Comparison of ENCODE assay signal across 11 cellular contexts in the genomic region with DNA sequence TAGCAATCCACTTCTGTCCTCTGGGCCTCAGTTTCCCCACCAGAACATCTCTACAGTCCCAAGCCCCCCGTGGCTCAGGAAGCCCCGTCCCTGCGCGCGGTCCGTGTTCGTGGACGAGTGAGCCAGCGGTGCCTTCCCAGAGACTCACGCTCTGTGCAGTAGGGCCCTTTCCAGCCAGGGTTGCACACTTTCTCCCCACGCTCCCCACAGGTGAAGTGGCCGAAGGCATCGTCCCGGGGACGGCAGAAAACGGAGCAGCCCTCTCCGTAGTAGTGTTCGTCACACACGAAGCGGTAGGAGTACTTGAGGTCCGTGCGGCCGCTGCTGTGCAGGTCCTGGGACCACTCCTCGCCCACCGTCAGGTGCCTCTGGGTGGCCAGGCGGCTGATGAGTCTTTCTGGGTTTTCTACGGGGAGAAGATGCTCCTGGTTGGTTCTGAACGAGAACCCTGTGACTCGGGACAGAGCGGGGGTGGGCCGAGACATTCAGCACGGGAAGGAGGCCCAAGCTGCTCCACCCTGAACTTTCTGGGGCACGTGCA. TPM values are rescaled to one million over a fixed set of nuclear protein-coding genes. Genes with fewer than 3 reads are reported as not detected.
DNase-seq lines count a peak whose midpoint lies in the region; ATAC-seq and TF ChIP-seq lines count a peak whose summit lies in the region.
"Had no signal": no experiment of that assay in that cellular context is flagged by ENCODE, and none has a peak within 500 bp of the region (broad histone marks: within the 10 kb centered on the region; RNA-seq: fewer than 3 reads in every experiment).

No MANE protein-coding gene starts in this region.

- WGBS in esophagus squamous epithelium, 2 donors: 38 to 63% methylated on average over 25 to 28 of the region's 33 CpGs

- no peak for ATAC-seq in HG02973 (IDR thresholded peaks at IDR 0.05; ENCODE audit: unreplicated experiment)

- H3K36me3 Mint-ChIP-seq in Caco-2 (ENCODE audit: insufficient read depth, unreplicated experiment) (peaks cover 16% of the 10 kb centered on the region), osteocyte (ENCODE audit: unreplicated experiment) (peaks cover 5% of the 10 kb centered on the region)

- TSS peak; percentile 8 for BruUV-seq in Caco-2 (replicated peaks; lab: Mats Ljungman, UMichigan)

- H3K27ac ChIP-seq in Peyer's patch: peak overlapping the region; percentile 25 to 90 (median 36)
- H3K27ac ChIP-seq in esophagus squamous epithelium: peak overlapping the region; percentile 3 to 93 (median 86)
- H3K27ac ChIP-seq: brain microvascular endothelial cell, KMS-11 had no signal

- TF ChIP-seq CTCF in Caco-2 (IDR thresholded peaks at IDR 0.05; ENCODE audit: insufficient read depth in 1 of 2, low read depth in 1 of 2, low read length in 1 of 2, severe bottlenecking in 1 of 2, unreplicated experiment in 1 of 2) (no peak), Peyer's patch (IDR thresholded peaks at IDR 0.05) (no peak), esophagus squamous epithelium (IDR thresholded peaks at IDR 0.05) (no peak), osteocyte (IDR thresholded peaks at IDR 0.05) (no peak)

- H3K4me1 ChIP-seq in Caco-2: peaks cover 20% of the 10 kb centered on the region
- H3K4me1 ChIP-seq in Peyer's patch: peaks cover 0 to 49% (median 18%) of the 10 kb centered on the region in 4 donors
- H3K4me1 ChIP-seq in esophagus squamous epithelium: peaks cover 31 to 89% (median 61%) of the 10 kb centered on the region in 3 donors

- intact Hi-C loops in Caco-2 (cut with micrococcal nuclease; ENCODE audit: unreplicated experiment): no loop called here
- intact Hi-C loops in esophagus squamous epithelium (cut with DNase I): no loop called here

- peaks cover 2% of the 10 kb centered on the region for H3K27me3 ChIP-seq in Caco-2 (replicated peaks; ENCODE audit: control insufficient read depth, insufficient read depth, low read length)
- peaks cover 0 to 17% of the 10 kb centered on the region in 2 donors for H3K27me3 ChIP-seq in Peyer's patch
- H3K27me3 ChIP-seq in esophagus squamous epithelium: peaks cover 0 to 71% (median 6%) of the 10 kb centered on the region in 4 donors

- H3K27me3 Mint-ChIP-seq in Caco-2 (ENCODE audit: insufficient read depth, unreplicated experiment): peaks cover 23% of the 10 kb centered on the region
- H3K27me3 Mint-ChIP-seq in osteocyte (ENCODE audit: unreplicated experiment): peaks cover 24% of the 10 kb centered on the region

- H3K4me3 Mint-ChIP-seq in Caco-2 (ENCODE audit: unreplicated experiment): peak overlapping the region; percentile 90
- peak overlapping the region; percentile 75 for H3K4me3 Mint-ChIP-seq in osteocyte (ENCODE audit: unreplicated experiment)

- H3K4me1 Mint-ChIP-seq in Caco-2 (ENCODE audit: low read depth, unreplicated experiment) (peaks cover 18% of the 10 kb centered on the region), osteocyte (ENCODE audit: unreplicated experiment) (peaks cover 25% of the 10 kb centered on the region)

- CTCF ChIA-PET in Caco-2 (lab: Charles Lee): no interaction called here

- POLR2A ChIA-PET in Caco-2 (lab: Charles Lee): no interaction called here

- H3K4me3 ChIP-seq in Caco-2 (ENCODE audit: low read depth, low read length) (peak overlapping the region; percentile 62), Peyer's patch (peak overlapping the region; percentile 9 to 78 (median 64)), esophagus squamous epithelium (peak overlapping the region; percentile 63 to 79 (median 72))

- DNase-seq in Caco-2 (peak in 1 of 2 experiments; percentile 23), Peyer's patch (peak in 1 of 3 donors; percentile 45), esophagus squamous epithelium (lab: John Stamatoyannopoulos, UW) (no peak), osteocyte (ENCODE audit: extremely low spot score, unreplicated experiment) (peak; percentile 78), NCI-H2196 treated with DMSO at 0.1 percent for 48 hours (lab: John Stamatoyannopoulos, UW; ENCODE audit: unreplicated experiment) (no peak), Ammon's horn (ENCODE audit: low spot score) (no peak), NCI-H2107 treated with DMSO at 0.1 percent for 48 hours (lab: John Stamatoyannopoulos, UW; ENCODE audit: unreplicated experiment) (no peak)
- DNase-seq: activated CD4-positive, alpha-beta T cell treated with anti-CD3 and anti-CD28 coated beads, Interleukin-2, amount 50 U/mL, for 1 hour; brain microvascular endothelial cell had no signal

- peak overlapping the region; percentile 8 for H3K27ac Mint-ChIP-seq in Caco-2 (ENCODE audit: unreplicated experiment)
- H3K27ac Mint-ChIP-seq in osteocyte (ENCODE audit: unreplicated experiment): peak overlapping the region; percentile 15

- H3K36me3 ChIP-seq in Caco-2 (ENCODE audit: control insufficient read depth, insufficient read depth, low read length): no peaks in the 10 kb centered on the region; the same call in 1 of the 2 replicates
- peaks cover 0 to 19% (median 0%) of the 10 kb centered on the region in 3 donors for H3K36me3 ChIP-seq in Peyer's patch
- H3K36me3 ChIP-seq in esophagus squamous epithelium: peaks cover 0 to 44% (median 6%) of the 10 kb centered on the region in 3 donors
- H3K36me3 ChIP-seq: brain microvascular endothelial cell had no signal

- H3K9me3 ChIP-seq in Caco-2 (no peaks in the 10 kb centered on the region), Peyer's patch (no peaks in the 10 kb centered on the region), esophagus squamous epithelium (no peaks in the 10 kb centered on the region)

- TF ChIP-seq POLR2A in Peyer's patch (IDR thresholded peaks at IDR 0.05) (no peak), esophagus squamous epithelium (IDR thresholded peaks at IDR 0.05) (no peak)

- H3K9me3 Mint-ChIP-seq in Caco-2 (ENCODE audit: unreplicated experiment): no peaks in the 10 kb centered on the region
- H3K9me3 Mint-ChIP-seq in osteocyte (ENCODE audit: unreplicated experiment): no peaks in the 10 kb centered on the region

RNA-seq across cellular contexts. Expression of a gene that starts 2.7 kb away (rescaled TPM):
- total RNA-seq in Caco-2 (2022) (6.6 and 8.1 TPM in 2 replicates), Peyer's patch (10 to 100 TPM; 16.3 to 89.1 (median 32.3) TPM), esophagus squamous epithelium (10 to 100 TPM in 3 of 4 donors, 1 to 10 TPM in 1; 8.3 to 37.6 (median 15.1) TPM), osteocyte (1.6 and 2.6 TPM in 2 replicates)

RNA-seq across cellular contexts. Expression of a gene that starts 18.4 kb away (rescaled TPM):
- total RNA-seq in Caco-2 (2022): 20.9 and 21.0 TPM in 2 replicates
- 10 to 100 TPM; 22.1 to 50.3 (median 38.1) TPM for total RNA-seq in Peyer's patch
- 10 to 100 TPM in 3 of 4 donors, 1 to 10 TPM in 1; 8.4 to 25.6 (median 12.9) TPM for total RNA-seq in esophagus squamous epithelium
- 34.0 and 36.9 TPM in 2 replicates for total RNA-seq in osteocyte
